ENCODE assay signal across 23 cellular contexts in genomic region chr9:128808543-128808942, GRCh38. TPM values are rescaled to one million over a fixed set of nuclear protein-coding genes. Genes with fewer than 3 reads are reported as not detected.
DNase-seq lines count a peak whose midpoint lies in the region; ATAC-seq and TF ChIP-seq lines count a peak whose summit lies in the region.
"Had no signal": no experiment of that assay in that cellular context is flagged by ENCODE, and none has a peak within 500 bp of the region (broad histone marks: within the 10 kb centered on the region; RNA-seq: fewer than 3 reads in every experiment).

No MANE protein-coding gene starts in this region.

- no peaks in the 10 kb centered on the region for H3K9me3 Mint-ChIP-seq in activated CD4-positive, alpha-beta memory T cell treated with anti-CD3 and anti-CD28 coated beads for 36 hours
- H3K9me3 Mint-ChIP-seq in activated CD4-positive, alpha-beta memory T cell treated with anti-CD3 and anti-CD28 coated beads, Interleukin-2, amount 10 ng/mL, durations not matched to agents 7 days and 5 days, result no peaks in the 10 kb centered on the region
- no peaks in the 10 kb centered on the region for H3K9me3 Mint-ChIP-seq in central memory CD8-positive, alpha-beta T cell
- H3K9me3 Mint-ChIP-seq in neural crest cell, result no peaks in the 10 kb centered on the region
- H3K9me3 Mint-ChIP-seq: CD4-positive, alpha-beta memory T cell; GM23338 had no signal

- peaks cover 10% of the 10 kb centered on the region for H3K36me3 Mint-ChIP-seq in activated CD4-positive, alpha-beta memory T cell treated with anti-CD3 and anti-CD28 coated beads for 36 hours
- peaks cover 12% of the 10 kb centered on the region for H3K36me3 Mint-ChIP-seq in activated CD4-positive, alpha-beta memory T cell treated with anti-CD3 and anti-CD28 coated beads, Interleukin-2, amount 10 ng/mL, durations not matched to agents 7 days and 5 days (ENCODE audit: low read depth)
- peaks cover 28% of the 10 kb centered on the region for H3K36me3 Mint-ChIP-seq in central memory CD8-positive, alpha-beta T cell (ENCODE audit: insufficient read depth)
- H3K36me3 Mint-ChIP-seq in neural crest cell (ENCODE audit: low read depth), result no peaks in the 10 kb centered on the region

- CTCF ChIA-PET in activated CD4-positive, alpha-beta memory T cell treated with anti-CD3 and anti-CD28 coated beads for 36 hours (lab: Charles Lee), result interaction anchor here (0.6 to 1.3 kb wide), 2 partner anchors 10 to 12 kb away, joined by 3 read pairs; partner anchors contain the start of gene ENDOG
- CTCF ChIA-PET in activated CD4-positive, alpha-beta memory T cell treated with anti-CD3 and anti-CD28 coated beads, Interleukin-2, amount 10 ng/mL, durations not matched to agents 7 days and 5 days (lab: Charles Lee), result interaction anchor here (1.1 kb wide), 1 partner anchor 10 kb away, joined by 5 read pairs; the partner anchor contains the start of gene ENDOG
- CTCF ChIA-PET in RWPE1 (lab: Yijun Ruan, JAX), result interaction anchor here (0.9 to 1.2 kb wide), 2 partner anchors 10 kb away, joined by 5 to 6 read pairs; partner anchors contain the start of gene ENDOG

- no peaks in the 10 kb centered on the region for H3K27me3 Mint-ChIP-seq in activated CD4-positive, alpha-beta memory T cell treated with anti-CD3 and anti-CD28 coated beads for 36 hours
- H3K27me3 Mint-ChIP-seq in activated CD4-positive, alpha-beta memory T cell treated with anti-CD3 and anti-CD28 coated beads, Interleukin-2, amount 10 ng/mL, durations not matched to agents 7 days and 5 days, result no peaks in the 10 kb centered on the region
- no peaks in the 10 kb centered on the region for H3K27me3 Mint-ChIP-seq in central memory CD8-positive, alpha-beta T cell
- no peaks in the 10 kb centered on the region for H3K27me3 Mint-ChIP-seq in neural crest cell (ENCODE audit: low read depth)
- H3K27me3 Mint-ChIP-seq: CD4-positive, alpha-beta memory T cell had no signal

- ATAC-seq in central memory CD8-positive, alpha-beta T cell (replicated peaks; ENCODE audit: extremely low read depth, poor library complexity, severe bottlenecking), result no peak
- no peak for ATAC-seq in omental fat pad (ENCODE audit: low FRiP score)
- ATAC-seq: GM23338, HCT116 had no signal

- POLR2A ChIA-PET in activated CD4-positive, alpha-beta memory T cell treated with anti-CD3 and anti-CD28 coated beads for 36 hours (lab: Charles Lee), result no interaction called here
- POLR2A ChIA-PET in activated CD4-positive, alpha-beta memory T cell treated with anti-CD3 and anti-CD28 coated beads, Interleukin-2, amount 10 ng/mL, durations not matched to agents 7 days and 5 days (lab: Charles Lee), result interaction anchor here (0.6 to 2.6 kb wide), 2 partner anchors 10 to 379 kb away, joined by 4 to 10 read pairs; partner anchors contain the start of gene ENDOG
- POLR2A ChIA-PET in RWPE1 (lab: Yijun Ruan, JAX; ENCODE audit: low non-redundant PET), result interaction anchor here (0.6 kb wide), 2 partner anchors 20 to 24 kb away, joined by 3 read pairs; no protein-coding TSS in a partner anchor

- TF ChIP-seq CTCF in RWPE1 (conservative IDR thresholded peaks at IDR 0.05; ENCODE audit: low read depth) (no peak), neural crest cell (conservative IDR thresholded peaks at IDR 0.05) (no peak), omental fat pad (IDR thresholded peaks at IDR 0.05) (no peak)

- no peak for DNase-seq in activated CD4-positive, alpha-beta memory T cell treated with anti-CD3 and anti-CD28 coated beads for 36 hours
- no peak for DNase-seq in activated CD4-positive, alpha-beta memory T cell treated with anti-CD3 and anti-CD28 coated beads, Interleukin-2, amount 10 ng/mL, durations not matched to agents 7 days and 5 days
- no peak for DNase-seq in RWPE1 (ENCODE audit: low spot score)
- DNase-seq in central memory CD8-positive, alpha-beta T cell (ENCODE audit: low spot score in 2 of 2), result no peak
- no peak for DNase-seq in neural crest cell (ENCODE audit: low read depth, low spot score)
- no peak for DNase-seq in omental fat pad (ENCODE audit: low spot score)
- no peak for DNase-seq in MV-4-11 (lab: John Stamatoyannopoulos, UW)
- DNase-seq: 8988T; Caco-2; CD4-positive, alpha-beta memory T cell; DMS 273 treated with DMSO at 0.1 percent for 48 hours; DMS79 treated with DMSO at 0.1 percent for 48 hours; NCI-H1105 treated with DMSO at 0.1 percent for 48 hours; NCI-H1694; NCI-H2081; NCI-H2171; NCI-H345; NCI-H524; NCI-H774; NK-92 treated with Interleukin-12 subunit alpha and Interleukin-12 subunit beta, amount 100 ng/mL, for 24 hours had no signal

- peak overlapping the region; percentile 2 for H3K27ac Mint-ChIP-seq in activated CD4-positive, alpha-beta memory T cell treated with anti-CD3 and anti-CD28 coated beads for 36 hours
- no peak overlapping the region for H3K27ac Mint-ChIP-seq in activated CD4-positive, alpha-beta memory T cell treated with anti-CD3 and anti-CD28 coated beads, Interleukin-2, amount 10 ng/mL, durations not matched to agents 7 days and 5 days
- no peak overlapping the region for H3K27ac Mint-ChIP-seq in central memory CD8-positive, alpha-beta T cell (ENCODE audit: low read depth)
- H3K27ac Mint-ChIP-seq in neural crest cell (ENCODE audit: unreplicated experiment), result peak overlapping the region; percentile 62
- H3K27ac Mint-ChIP-seq: GM23338 had no signal

- peak overlapping the region; percentile 4 for H3K27ac ChIP-seq in RWPE1
- H3K27ac ChIP-seq: KMS-11 had no signal

- intact Hi-C loops in activated CD4-positive, alpha-beta memory T cell treated with anti-CD3 and anti-CD28 coated beads for 36 hours (cut with micrococcal nuclease), result no loop called here

- H3K4me1 Mint-ChIP-seq in activated CD4-positive, alpha-beta memory T cell treated with anti-CD3 and anti-CD28 coated beads for 36 hours (ENCODE audit: low read depth), result no peaks in the 10 kb centered on the region
- no peaks in the 10 kb centered on the region for H3K4me1 Mint-ChIP-seq in activated CD4-positive, alpha-beta memory T cell treated with anti-CD3 and anti-CD28 coated beads, Interleukin-2, amount 10 ng/mL, durations not matched to agents 7 days and 5 days
- no peaks in the 10 kb centered on the region for H3K4me1 Mint-ChIP-seq in central memory CD8-positive, alpha-beta T cell
- no peaks in the 10 kb centered on the region for H3K4me1 Mint-ChIP-seq in neural crest cell
- H3K4me1 Mint-ChIP-seq: CD4-positive, alpha-beta memory T cell; GM23338 had no signal

- H3K4me3 Mint-ChIP-seq in activated CD4-positive, alpha-beta memory T cell treated with anti-CD3 and anti-CD28 coated beads for 36 hours, result no peak overlapping the region
- H3K4me3 Mint-ChIP-seq in activated CD4-positive, alpha-beta memory T cell treated with anti-CD3 and anti-CD28 coated beads, Interleukin-2, amount 10 ng/mL, durations not matched to agents 7 days and 5 days, result no peak overlapping the region
- peak overlapping the region; percentile 16 for H3K4me3 Mint-ChIP-seq in central memory CD8-positive, alpha-beta T cell
- H3K4me3 Mint-ChIP-seq in neural crest cell, result no peak overlapping the region
- H3K4me3 Mint-ChIP-seq: CD4-positive, alpha-beta memory T cell; GM23338 had no signal

RNA-seq across cellular contexts. Expression of gene ENDOG, which starts 9.8 kb away (rescaled TPM):
- 10 to 100 TPM; 13.8 to 14.2 TPM for total RNA-seq in activated CD4-positive, alpha-beta memory T cell treated with anti-CD3 and anti-CD28 coated beads for 36 hours
- 10 to 100 TPM; 16.7 to 19.1 TPM for total RNA-seq in activated CD4-positive, alpha-beta memory T cell treated with anti-CD3 and anti-CD28 coated beads, Interleukin-2, amount 10 ng/mL, durations not matched to agents 7 days and 5 days
- total RNA-seq in neural crest cell (21.9 and 23.7 TPM in 2 replicates), omental fat pad (10 to 100 TPM; 14.1 to 29.9 (median 20.3) TPM)

RNA-seq across cellular contexts. Expression of gene SPOUT1, which starts 21.1 kb away (rescaled TPM):
- total RNA-seq in activated CD4-positive, alpha-beta memory T cell treated with anti-CD3 and anti-CD28 coated beads for 36 hours, result 10 to 100 TPM; 89.2 to 94.2 TPM
- total RNA-seq in activated CD4-positive, alpha-beta memory T cell treated with anti-CD3 and anti-CD28 coated beads, Interleukin-2, amount 10 ng/mL, durations not matched to agents 7 days and 5 days, result 10 to 100 TPM; 54.3 to 59.2 TPM
- total RNA-seq in neural crest cell (66.7 and 66.8 TPM in 2 replicates), omental fat pad (10 to 100 TPM; 15.1 to 25.1 (median 21.2) TPM)

RNA-seq across cellular contexts. Expression of gene TBC1D13, which starts 21.5 kb away (rescaled TPM):
- 10 to 100 TPM; 14.6 to 14.9 TPM for total RNA-seq in activated CD4-positive, alpha-beta memory T cell treated with anti-CD3 and anti-CD28 coated beads for 36 hours
- total RNA-seq in activated CD4-positive, alpha-beta memory T cell treated with anti-CD3 and anti-CD28 coated beads, Interleukin-2, amount 10 ng/mL, durations not matched to agents 7 days and 5 days, result 10 to 100 TPM; 18.0 to 21.4 TPM
- total RNA-seq in neural crest cell (28.9 and 32.3 TPM in 2 replicates), omental fat pad (10 to 100 TPM; 12.1 to 21.4 (median 14.9) TPM)

RNA-seq across cellular contexts. Expression of gene ZER1, which starts 36.8 kb away (rescaled TPM):
- total RNA-seq in activated CD4-positive, alpha-beta memory T cell treated with anti-CD3 and anti-CD28 coated beads for 36 hours, result 10 to 100 TPM; 16.2 to 18.0 TPM
- total RNA-seq in activated CD4-positive, alpha-beta memory T cell treated with anti-CD3 and anti-CD28 coated beads, Interleukin-2, amount 10 ng/mL, durations not matched to agents 7 days and 5 days, result 10 to 100 TPM; 24.1 to 24.4 TPM
- total RNA-seq in neural crest cell, result 19.1 and 19.3 TPM in 2 replicates
- total RNA-seq in omental fat pad, result 10 to 100 TPM; 20.9 to 43.1 (median 30.7) TPM

Comparison
In these comparisons a context has a peak if more than half of its experiments do, and no peak if none do; other contexts are left out.
1. H3K27ac Mint-ChIP-seq: peak in activated CD4-positive, alpha-beta memory T cell treated with anti-CD3 and anti-CD28 coated beads for 36 hours (single experiment) and neural crest cell (single experiment); none in activated CD4-positive, alpha-beta memory T cell treated with anti-CD3 and anti-CD28 coated beads, Interleukin-2, amount 10 ng/mL, durations not matched to agents 7 days and 5 days (single experiment) and central memory CD8-positive, alpha-beta T cell (single experiment).